In genomic region chr19:9981406-9982260, GRCh38 we compare ENCODE assay signal across 19 cellular contexts. TPM values are rescaled to one million over a fixed set of nuclear protein-coding genes. Genes with fewer than 3 reads are reported as not detected.
"Had no signal": no experiment of that assay in that cellular context is flagged by ENCODE, and none has a peak within 500 bp of the region (broad histone marks: within the 10 kb centered on the region; RNA-seq: fewer than 3 reads in every experiment).

No MANE protein-coding gene starts in this region.

- H3K27me3 ChIP-seq: tibial nerve, uterus had no signal

- H3K4me3 ChIP-seq: left ventricle myocardium inferior, mucosa of descending colon, skin epidermis, tibial nerve, uterus had no signal

- H3K27ac ChIP-seq: left ventricle myocardium inferior, neutrophil, tibial nerve, uterus had no signal

- H3K36me3 ChIP-seq: neutrophil, uterus had no signal

- ATAC-seq: mucosa of descending colon; naive thymus-derived CD4-positive, alpha-beta T cell had no signal

- H3K4me1 ChIP-seq: uterus had no signal

- DNase-seq: activated CD4-positive, alpha-beta T cell treated with anti-CD3 and anti-CD28 coated beads, Interleukin-2, amount 50 U/mL, for 1 hour; activated naive CD4-positive, alpha-beta T cell; activated naive CD8-positive, alpha-beta T cell treated with anti-CD3 and anti-CD28 coated beads, Interleukin-2, amount 10 ng/mL, durations not matched to agents 7 days and 5 days; activated T-cell treated with anti-CD3 and anti-CD28 coated beads for 4 hours; erythroblast; left ventricle myocardium inferior; mucosa of descending colon; naive thymus-derived CD4-positive, alpha-beta T cell; retina; stimulated activated CD4-positive, alpha-beta T cell treated with anti-CD3 and anti-CD28 coated beads, Interleukin-15, amount 100 ng/mL, for 24 hours; stimulated activated CD4-positive, alpha-beta T cell treated with anti-CD3 and anti-CD28 coated beads, Interleukin-4, amount 100 ng/mL, for 1 hour; stimulated activated naive CD4-positive, alpha-beta T cell; T-helper 9 cell; uterus had no signal

- H3K9me3 ChIP-seq: left ventricle myocardium inferior, mucosa of descending colon, neutrophil, tibial nerve, uterus had no signal

RNA-seq across cellular contexts. Expression of gene COL5A3, which starts 28.7 kb away (rescaled TPM):
- polyA plus RNA-seq: naive thymus-derived CD4-positive, alpha-beta T cell had no signal

RNA-seq across cellular contexts. Expression of gene RDH8, which starts 31.6 kb away (rescaled TPM):
- total RNA-seq: activated naive CD8-positive, alpha-beta T cell treated with anti-CD3 and anti-CD28 coated beads, Interleukin-2, amount 10 ng/mL, durations not matched to agents 7 days and 5 days; fibroblast of villous mesenchyme; kidney epithelial cell; left ventricle myocardium inferior; mucosa of descending colon; naive thymus-derived CD4-positive, alpha-beta T cell; tibial nerve; uterus had no signal
- polyA plus RNA-seq: naive thymus-derived CD4-positive, alpha-beta T cell had no signal
